Comparison of ENCODE assay signal across 25 cellular contexts in the genomic region with DNA sequence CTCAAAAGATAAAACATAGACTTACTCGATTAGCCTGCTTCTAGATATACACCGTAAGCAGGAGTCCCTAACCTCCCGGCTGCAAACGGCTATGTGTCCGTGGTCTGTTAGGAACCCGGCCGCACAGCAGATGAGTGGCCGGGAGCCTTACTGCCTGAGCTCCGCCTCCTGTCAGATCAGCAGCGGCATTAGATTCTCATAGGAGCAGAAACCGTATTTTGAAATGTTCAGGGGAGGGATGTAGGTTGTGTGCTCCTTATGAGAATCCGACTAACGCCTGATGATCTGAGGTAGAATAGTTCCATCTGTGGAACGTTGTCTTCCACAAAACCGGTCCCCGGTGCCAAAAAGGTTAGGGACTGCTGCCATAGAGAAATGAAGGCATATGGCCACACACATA.
DNase-seq lines count a peak whose midpoint lies in the region; TF ChIP-seq lines count a peak whose summit lies in the region.
"Had no signal": no experiment of that assay in that cellular context is flagged by ENCODE, and none has a peak within 500 bp of the region (broad histone marks: within the 10 kb centered on the region; RNA-seq: fewer than 3 reads in every experiment).

No MANE protein-coding gene starts in this region.

- no peak for TF ChIP-seq RAD21 in SK-N-SH (IDR thresholded peaks at IDR 0.05; ENCODE audit: low read length)

- no peaks in the 10 kb centered on the region for H3K4me1 ChIP-seq in SK-N-SH (ENCODE audit: control insufficient read depth in 1 of 2, insufficient read depth in 2 of 2, low read depth in 1 of 2, low read length in 1 of 2)
- H3K4me1 ChIP-seq in trophoblast cell (ENCODE audit: control insufficient read depth in 1 of 2, insufficient read depth in 2 of 2, low read length in 2 of 2) = no peaks in the 10 kb centered on the region
- H3K4me1 ChIP-seq in tibial nerve = no peaks in the 10 kb centered on the region
- H3K4me1 ChIP-seq: esophagus squamous epithelium, Peyer's patch had no signal

- H3K27ac Mint-ChIP-seq in activated T-cell treated with anti-CD3 and anti-CD28 coated beads, Interleukin-2, amount 50 U/mL, for 24 hours = no peak overlapping the region
- H3K27ac Mint-ChIP-seq in activated T-helper 1 cell treated with anti-CD3 and anti-CD28 coated beads, Interleukin-12 subunit alpha, Interleukin-12 subunit beta, Interleukin-2, Interleukin-4 antibody, amounts not matched to agents 30 ng/mL and 10 ng/mL and 1 ng/mL, durations not matched to agents 14 hours and 24 hours and 36 hours = no peak overlapping the region
- H3K27ac Mint-ChIP-seq: activated CD4-positive, alpha-beta T cell treated with anti-CD3 and anti-CD28 coated beads, Interleukin-2, amount 10 ng/mL, durations not matched to agents 7 days and 5 days; CD4-positive, alpha-beta T cell; dendritic cell treated with granulocyte-macrophage colony-stimulating factor and Interleukin-4, amounts not matched to agents 40 ng/mL and 50 ng/mL, for 4 days; HFFc6; nephron; stimulated activated effector memory CD8-positive, alpha-beta T cell treated with anti-CD3 and anti-CD28 coated beads, Interleukin-12 subunit alpha, Interleukin-12 subunit beta, amount 100 ng/mL, for 72 hours had no signal

- CTCF ChIA-PET in SK-N-SH (lab: Yijun Ruan, JAX) = no interaction called here

- H4K91ac ChIP-seq in trophoblast cell (ENCODE audit: low read depth, low read length) = no peak overlapping the region

- H3K4me3 Mint-ChIP-seq in activated T-cell treated with anti-CD3 and anti-CD28 coated beads, Interleukin-2, amount 50 U/mL, for 24 hours = no peak overlapping the region
- H3K4me3 Mint-ChIP-seq in activated T-helper 1 cell treated with anti-CD3 and anti-CD28 coated beads, Interleukin-12 subunit alpha, Interleukin-12 subunit beta, Interleukin-2, Interleukin-4 antibody, amounts not matched to agents 30 ng/mL and 10 ng/mL and 1 ng/mL, durations not matched to agents 14 hours and 24 hours and 36 hours = no peak overlapping the region
- H3K4me3 Mint-ChIP-seq: activated CD4-positive, alpha-beta T cell treated with anti-CD3 and anti-CD28 coated beads, Interleukin-2, amount 10 ng/mL, durations not matched to agents 7 days and 5 days; CD4-positive, alpha-beta T cell; dendritic cell treated with granulocyte-macrophage colony-stimulating factor and Interleukin-4, amounts not matched to agents 40 ng/mL and 50 ng/mL, for 4 days; HFFc6; nephron; stimulated activated effector memory CD8-positive, alpha-beta T cell treated with anti-CD3 and anti-CD28 coated beads, Interleukin-12 subunit alpha, Interleukin-12 subunit beta, amount 100 ng/mL, for 72 hours had no signal

- H3K9ac ChIP-seq in SK-N-SH = no peak overlapping the region
- no peak overlapping the region for H3K9ac ChIP-seq in trophoblast cell (ENCODE audit: low read length)
- H3K9ac ChIP-seq: GM23248, KMS-11 had no signal

- POLR2A ChIA-PET in SK-N-SH (lab: Yijun Ruan, JAX) = interaction anchor here (0.6 to 0.7 kb wide), 2 partner anchors 198 to 523 kb away, joined by 3 read pairs; no protein-coding TSS in a partner anchor

- H3K23ac ChIP-seq in trophoblast cell (ENCODE audit: low read length) = no peak overlapping the region

- no peak overlapping the region for H2AK5ac ChIP-seq in trophoblast cell (ENCODE audit: low read length)

- TF ChIP-seq EP300 in SK-N-SH (IDR thresholded peaks at IDR 0.05; ENCODE audit: borderline replicate concordance in 1 of 2, low read depth in 1 of 2, low read length in 1 of 2) (no peak), tibial nerve (IDR thresholded peaks at IDR 0.05) (no peak)

- no peak overlapping the region for H3K4me2 ChIP-seq in SK-N-SH
- H3K4me2 ChIP-seq in trophoblast cell (ENCODE audit: low read length) = no peak overlapping the region
- H3K4me2 ChIP-seq: KMS-11 had no signal

- DNase-seq in DMS114 treated with DMSO at 0.1 percent for 48 hours (lab: John Stamatoyannopoulos, UW; ENCODE audit: unreplicated experiment) (peak; percentile 78), NCI-H1694 treated with DMSO at 0.1 percent for 48 hours (lab: John Stamatoyannopoulos, UW) (peak; percentile 49), SK-N-SH (peak; percentile 37), trophoblast cell (peak; percentile 69 to 72), tibial nerve (ENCODE audit: low spot score in 2 of 2) (no peak)
- no peak for DNase-seq in activated T-cell treated with anti-CD3 and anti-CD28 coated beads, Interleukin-2, amount 50 U/mL, for 24 hours
- no peak for DNase-seq in activated T-helper 1 cell treated with anti-CD3 and anti-CD28 coated beads, Interleukin-12 subunit alpha, Interleukin-12 subunit beta, Interleukin-2, Interleukin-4 antibody, amounts not matched to agents 30 ng/mL and 10 ng/mL and 1 ng/mL, durations not matched to agents 14 hours and 24 hours and 36 hours (ENCODE audit: low spot score)
- DNase-seq: activated CD4-positive, alpha-beta T cell treated with anti-CD3 and anti-CD28 coated beads, Interleukin-2, amount 10 ng/mL, durations not matched to agents 7 days and 5 days; activated naive CD4-positive, alpha-beta T cell treated with anti-CD3 and anti-CD28 coated beads, Interleukin-2, amount 50 U/mL, for 16 hours; CD4-positive, alpha-beta T cell; DMS153; esophagus squamous epithelium; GDM1; GM23248; HFFc6; midbrain; NCI-H187 treated with DMSO at 0.1 percent for 48 hours; NCI-H345; ovary; Peyer's patch; WERI-Rb-1 had no signal

- no peaks in the 10 kb centered on the region for H3K36me3 ChIP-seq in SK-N-SH (replicated peaks in 1 of 2; ENCODE audit: control insufficient read depth in 1 of 2, insufficient read depth in 2 of 2, low read length in 1 of 2)
- H3K36me3 ChIP-seq in trophoblast cell (ENCODE audit: control insufficient read depth in 1 of 2, insufficient read depth in 2 of 2, low read length in 2 of 2) = no peaks in the 10 kb centered on the region
- no peaks in the 10 kb centered on the region for H3K36me3 ChIP-seq in tibial nerve
- H3K36me3 ChIP-seq: esophagus squamous epithelium, ovary, Peyer's patch, WERI-Rb-1 had no signal

- H3K27me3 Mint-ChIP-seq in activated T-cell treated with anti-CD3 and anti-CD28 coated beads, Interleukin-2, amount 50 U/mL, for 24 hours = no peaks in the 10 kb centered on the region
- no peaks in the 10 kb centered on the region for H3K27me3 Mint-ChIP-seq in activated T-helper 1 cell treated with anti-CD3 and anti-CD28 coated beads, Interleukin-12 subunit alpha, Interleukin-12 subunit beta, Interleukin-2, Interleukin-4 antibody, amounts not matched to agents 30 ng/mL and 10 ng/mL and 1 ng/mL, durations not matched to agents 14 hours and 24 hours and 36 hours (ENCODE audit: insufficient read depth)
- H3K27me3 Mint-ChIP-seq: activated CD4-positive, alpha-beta T cell treated with anti-CD3 and anti-CD28 coated beads, Interleukin-2, amount 10 ng/mL, durations not matched to agents 7 days and 5 days; CD4-positive, alpha-beta T cell; dendritic cell treated with granulocyte-macrophage colony-stimulating factor and Interleukin-4, amounts not matched to agents 40 ng/mL and 50 ng/mL, for 4 days had no signal

- H3K9me3 ChIP-seq in SK-N-SH = no peaks in the 10 kb centered on the region
- no peaks in the 10 kb centered on the region for H3K9me3 ChIP-seq in trophoblast cell (ENCODE audit: insufficient read depth, low read depth, low read length)
- no peaks in the 10 kb centered on the region for H3K9me3 ChIP-seq in tibial nerve
- H3K9me3 ChIP-seq: esophagus squamous epithelium, Peyer's patch had no signal

- H2BK120ac ChIP-seq in trophoblast cell (ENCODE audit: insufficient read depth, low read length, poor library complexity) = no peak overlapping the region

- no peak overlapping the region for H3K14ac ChIP-seq in trophoblast cell (ENCODE audit: low read length)

- no peak overlapping the region for H4K12ac ChIP-seq in trophoblast cell (ENCODE audit: low read depth, low read length)

- no peak overlapping the region for H4K8ac ChIP-seq in trophoblast cell (ENCODE audit: low read depth, low read length)

- no peak overlapping the region for H3K4ac ChIP-seq in trophoblast cell (ENCODE audit: low read depth, low read length)

- no peaks in the 10 kb centered on the region for H3K79me2 ChIP-seq in SK-N-SH (ENCODE audit: insufficient read depth)
- no peaks in the 10 kb centered on the region for H3K79me2 ChIP-seq in trophoblast cell (ENCODE audit: control insufficient read depth, insufficient read depth, low read length, poor library complexity)

- H3K4me3 ChIP-seq in SK-N-SH (ENCODE audit: low read depth in 2 of 2, low read length in 1 of 2) (no peak overlapping the region; a peak in 1 of 4 replicates), trophoblast cell (ENCODE audit: low read depth, low read length) (no peak overlapping the region), tibial nerve (no peak overlapping the region)
- H3K4me3 ChIP-seq: esophagus squamous epithelium, GM23248, ovary, Peyer's patch had no signal

- intact Hi-C loops in activated T-helper 1 cell treated with anti-CD3 and anti-CD28 coated beads, Interleukin-12 subunit alpha, Interleukin-12 subunit beta, Interleukin-2, Interleukin-4 antibody, amounts not matched to agents 30 ng/mL and 10 ng/mL and 1 ng/mL, durations not matched to agents 14 hours and 24 hours and 36 hours (cut with micrococcal nuclease) = no loop called here

- H3K18ac ChIP-seq in trophoblast cell (ENCODE audit: low read length) = no peak overlapping the region

- no peaks in the 10 kb centered on the region for H4K20me1 ChIP-seq in SK-N-SH (ENCODE audit: insufficient read depth)

- no peaks in the 10 kb centered on the region for H3K4me1 Mint-ChIP-seq in activated T-cell treated with anti-CD3 and anti-CD28 coated beads, Interleukin-2, amount 50 U/mL, for 24 hours (ENCODE audit: low read depth)
- no peaks in the 10 kb centered on the region for H3K4me1 Mint-ChIP-seq in activated T-helper 1 cell treated with anti-CD3 and anti-CD28 coated beads, Interleukin-12 subunit alpha, Interleukin-12 subunit beta, Interleukin-2, Interleukin-4 antibody, amounts not matched to agents 30 ng/mL and 10 ng/mL and 1 ng/mL, durations not matched to agents 14 hours and 24 hours and 36 hours (ENCODE audit: low read depth)
- H3K4me1 Mint-ChIP-seq: activated CD4-positive, alpha-beta T cell treated with anti-CD3 and anti-CD28 coated beads, Interleukin-2, amount 10 ng/mL, durations not matched to agents 7 days and 5 days; nephron; stimulated activated effector memory CD8-positive, alpha-beta T cell treated with anti-CD3 and anti-CD28 coated beads, Interleukin-12 subunit alpha, Interleukin-12 subunit beta, amount 100 ng/mL, for 72 hours had no signal

- H3K36me3 Mint-ChIP-seq in activated T-cell treated with anti-CD3 and anti-CD28 coated beads, Interleukin-2, amount 50 U/mL, for 24 hours (ENCODE audit: low read depth) = no peaks in the 10 kb centered on the region
- H3K36me3 Mint-ChIP-seq in activated T-helper 1 cell treated with anti-CD3 and anti-CD28 coated beads, Interleukin-12 subunit alpha, Interleukin-12 subunit beta, Interleukin-2, Interleukin-4 antibody, amounts not matched to agents 30 ng/mL and 10 ng/mL and 1 ng/mL, durations not matched to agents 14 hours and 24 hours and 36 hours (ENCODE audit: low read depth) = no peaks in the 10 kb centered on the region
- H3K36me3 Mint-ChIP-seq: stimulated activated effector memory CD8-positive, alpha-beta T cell treated with anti-CD3 and anti-CD28 coated beads, Interleukin-12 subunit alpha, Interleukin-12 subunit beta, amount 100 ng/mL, for 72 hours had no signal

- H3K27ac ChIP-seq in SK-N-SH (ENCODE audit: low read depth in 2 of 2, low read length in 1 of 2) (no peak overlapping the region), trophoblast cell (ENCODE audit: low read depth, low read length) (no peak overlapping the region), tibial nerve (no peak overlapping the region)
- H3K27ac ChIP-seq: esophagus squamous epithelium, GM23248, KMS-11, ovary, Peyer's patch, WERI-Rb-1 had no signal

- no peak for TF ChIP-seq POLR2A in tibial nerve (IDR thresholded peaks at IDR 0.05)

- no peak overlapping the region for H2BK12ac ChIP-seq in trophoblast cell (ENCODE audit: low read length)

- H3K9me2 ChIP-seq in SK-N-SH = no peaks in the 10 kb centered on the region

- peaks cover 4% of the 10 kb centered on the region for H3K9me3 Mint-ChIP-seq in activated T-cell treated with anti-CD3 and anti-CD28 coated beads, Interleukin-2, amount 50 U/mL, for 24 hours
- H3K9me3 Mint-ChIP-seq in activated T-helper 1 cell treated with anti-CD3 and anti-CD28 coated beads, Interleukin-12 subunit alpha, Interleukin-12 subunit beta, Interleukin-2, Interleukin-4 antibody, amounts not matched to agents 30 ng/mL and 10 ng/mL and 1 ng/mL, durations not matched to agents 14 hours and 24 hours and 36 hours = peaks cover 12% of the 10 kb centered on the region
- H3K9me3 Mint-ChIP-seq: CD4-positive, alpha-beta T cell; nephron had no signal

- TF ChIP-seq CTCF in SK-N-SH (IDR thresholded peaks at IDR 0.05) = no peak
- no peak for TF ChIP-seq CTCF in tibial nerve (IDR thresholded peaks at IDR 0.05)

- H3F3A ChIP-seq in SK-N-SH (replicated peaks; ENCODE audit: insufficient read depth) = no peaks in the 10 kb centered on the region

- H3K79me1 ChIP-seq in trophoblast cell (ENCODE audit: low read length) = no peaks in the 10 kb centered on the region

- H2BK5ac ChIP-seq in trophoblast cell (ENCODE audit: low read depth, low read length, poor library complexity) = no peak overlapping the region

- H2AFZ ChIP-seq in SK-N-SH (ENCODE audit: low read depth) (peak overlapping the region; percentile 29; the same call in 1 of the 2 replicates), trophoblast cell (ENCODE audit: insufficient read depth, low read length, poor library complexity) (no peak overlapping the region)
- H2AFZ ChIP-seq: GM23248 had no signal

- H3K27me3 ChIP-seq in SK-N-SH (ENCODE audit: insufficient read depth) (no peaks in the 10 kb centered on the region), trophoblast cell (ENCODE audit: insufficient read depth, low read length) (no peaks in the 10 kb centered on the region), tibial nerve (no peaks in the 10 kb centered on the region)
- H3K27me3 ChIP-seq: esophagus squamous epithelium, ovary, Peyer's patch had no signal

- 48% methylated on average over 16 of the region's 16 CpGs for WGBS in SK-N-SH (ENCODE audit: low lambda C conversion rate)
- WGBS in trophoblast cell (ENCODE audit: extremely low coverage, insufficient coverage, insufficient read length) = no CpG with 5 or more reads among the region's 16 CpGs
- WGBS in tibial nerve, 2 donors = 92 to 93% methylated on average over 16 of the region's 16 CpGs

Comparison
In these comparisons a context has a peak if more than half of its experiments do, and no peak if none do; other contexts are left out.
1. DNase-seq: peak in DMS114 treated with DMSO at 0.1 percent for 48 hours (single experiment), NCI-H1694 treated with DMSO at 0.1 percent for 48 hours (single experiment), SK-N-SH (single experiment) and trophoblast cell (2 of 2); none in activated T-cell treated with anti-CD3 and anti-CD28 coated beads, Interleukin-2, amount 50 U/mL, for 24 hours (single experiment), tibial nerve (0 of 2) and activated T-helper 1 cell treated with anti-CD3 and anti-CD28 coated beads, Interleukin-12 subunit alpha, Interleukin-12 subunit beta, Interleukin-2, Interleukin-4 antibody, amounts not matched to agents 30 ng/mL and 10 ng/mL and 1 ng/mL, durations not matched to agents 14 hours and 24 hours and 36 hours (single experiment).